In the genomic region with DNA sequence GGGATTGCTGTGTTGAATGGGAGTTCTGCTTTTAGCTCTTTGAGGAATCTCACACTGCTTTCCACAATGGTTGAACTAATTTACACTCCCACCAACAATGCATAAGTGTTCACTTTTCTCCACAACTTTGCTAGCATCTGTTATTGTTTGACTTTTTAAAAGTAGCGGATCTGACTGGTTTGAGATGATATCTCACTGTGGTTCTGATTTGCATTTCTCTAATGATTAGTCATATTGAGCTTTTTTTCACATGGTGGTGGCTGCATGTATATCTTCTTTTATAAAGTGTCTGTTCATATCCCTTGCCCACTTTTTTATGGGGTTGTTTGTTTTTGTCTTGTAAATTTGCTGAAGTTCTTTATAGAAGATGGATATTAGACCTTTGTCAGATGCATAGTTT, we compare ENCODE assay signal across 1 cellular context.
TF ChIP-seq lines count a peak whose summit lies in the region.

No MANE protein-coding gene starts in this region.

TF ChIP-seq in K562, 482 proteins besides CTCF, POLR2A, EP300 and RAD21 (continued from another document):
- TF ChIP-seq, protein P1, sequence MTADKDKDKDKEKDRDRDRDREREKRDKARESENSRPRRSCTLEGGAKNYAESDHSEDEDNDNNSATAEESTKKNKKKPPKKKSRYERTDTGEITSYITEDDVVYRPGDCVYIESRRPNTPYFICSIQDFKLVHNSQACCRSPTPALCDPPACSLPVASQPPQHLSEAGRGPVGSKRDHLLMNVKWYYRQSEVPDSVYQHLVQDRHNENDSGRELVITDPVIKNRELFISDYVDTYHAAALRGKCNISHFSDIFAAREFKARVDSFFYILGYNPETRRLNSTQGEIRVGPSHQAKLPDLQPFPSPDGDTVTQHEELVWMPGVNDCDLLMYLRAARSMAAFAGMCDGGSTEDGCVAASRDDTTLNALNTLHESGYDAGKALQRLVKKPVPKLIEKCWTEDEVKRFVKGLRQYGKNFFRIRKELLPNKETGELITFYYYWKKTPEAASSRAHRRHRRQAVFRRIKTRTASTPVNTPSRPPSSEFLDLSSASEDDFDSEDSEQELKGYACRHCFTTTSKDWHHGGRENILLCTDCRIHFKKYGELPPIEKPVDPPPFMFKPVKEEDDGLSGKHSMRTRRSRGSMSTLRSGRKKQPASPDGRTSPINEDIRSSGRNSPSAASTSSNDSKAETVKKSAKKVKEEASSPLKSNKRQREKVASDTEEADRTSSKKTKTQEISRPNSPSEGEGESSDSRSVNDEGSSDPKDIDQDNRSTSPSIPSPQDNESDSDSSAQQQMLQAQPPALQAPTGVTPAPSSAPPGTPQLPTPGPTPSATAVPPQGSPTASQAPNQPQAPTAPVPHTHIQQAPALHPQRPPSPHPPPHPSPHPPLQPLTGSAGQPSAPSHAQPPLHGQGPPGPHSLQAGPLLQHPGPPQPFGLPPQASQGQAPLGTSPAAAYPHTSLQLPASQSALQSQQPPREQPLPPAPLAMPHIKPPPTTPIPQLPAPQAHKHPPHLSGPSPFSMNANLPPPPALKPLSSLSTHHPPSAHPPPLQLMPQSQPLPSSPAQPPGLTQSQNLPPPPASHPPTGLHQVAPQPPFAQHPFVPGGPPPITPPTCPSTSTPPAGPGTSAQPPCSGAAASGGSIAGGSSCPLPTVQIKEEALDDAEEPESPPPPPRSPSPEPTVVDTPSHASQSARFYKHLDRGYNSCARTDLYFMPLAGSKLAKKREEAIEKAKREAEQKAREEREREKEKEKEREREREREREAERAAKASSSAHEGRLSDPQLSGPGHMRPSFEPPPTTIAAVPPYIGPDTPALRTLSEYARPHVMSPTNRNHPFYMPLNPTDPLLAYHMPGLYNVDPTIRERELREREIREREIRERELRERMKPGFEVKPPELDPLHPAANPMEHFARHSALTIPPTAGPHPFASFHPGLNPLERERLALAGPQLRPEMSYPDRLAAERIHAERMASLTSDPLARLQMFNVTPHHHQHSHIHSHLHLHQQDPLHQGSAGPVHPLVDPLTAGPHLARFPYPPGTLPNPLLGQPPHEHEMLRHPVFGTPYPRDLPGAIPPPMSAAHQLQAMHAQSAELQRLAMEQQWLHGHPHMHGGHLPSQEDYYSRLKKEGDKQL (CRISPR knock-in tag; IDR thresholded peaks at IDR 0.05; ENCODE audit: borderline replicate concordance), result no peak
- TF ChIP-seq MTA2 (IDR thresholded peaks at IDR 0.05; ENCODE audit: low read depth), result no peak
